1 cellular context compared by ENCODE assay signal in genomic region chr17:50200447-50201225, GRCh38.
TF ChIP-seq lines count a peak whose summit lies in the region.

No MANE protein-coding gene starts in this region.

TF ChIP-seq in HepG2, 621 proteins besides CTCF, POLR2A, EP300 and RAD21 (continued from another document and continues in another):
- TF ChIP-seq PRDM15 (CRISPR knock-in tag; IDR thresholded peaks at IDR 0.05): no peak
- TF ChIP-seq ZBTB33 (CRISPR knock-in tag; IDR thresholded peaks at IDR 0.05): no peak
- TF ChIP-seq KLF16 (CRISPR knock-in tag; IDR thresholded peaks at IDR 0.05): peak in 1 of 2 experiments; percentile 74; a peak in 1 of 4 replicates
- TF ChIP-seq ZNF124 (CRISPR knock-in tag; IDR thresholded peaks at IDR 0.05): 0 out of 2 replicates have a peak, but pooled peaks have one; percentile 32
- peak; percentile 82 for TF ChIP-seq ZNF280B (CRISPR knock-in tag; IDR thresholded peaks at IDR 0.05; ENCODE audit: borderline replicate concordance)
- peak; percentile 71; the same call in 1 of the 2 replicates for TF ChIP-seq SMC3 (IDR thresholded peaks at IDR 0.05; ENCODE audit: low read length)
- TF ChIP-seq NCOR1 (IDR thresholded peaks at IDR 0.05; ENCODE audit: borderline replicate concordance, low read length): no peak
- TF ChIP-seq SRY (CRISPR knock-in tag; IDR thresholded peaks at IDR 0.05): 0 out of 2 replicates have a peak, but pooled peaks have one; percentile 58
- 0 out of 2 replicates have a peak, but pooled peaks have one; percentile 30 for TF ChIP-seq AKAP8 (CRISPR knock-in tag; IDR thresholded peaks at IDR 0.05)
- TF ChIP-seq PREB (CRISPR knock-in tag; IDR thresholded peaks at IDR 0.05): no peak
- 0 out of 2 replicates have a peak, but pooled peaks have one; percentile 29 for TF ChIP-seq ZNF792 (CRISPR knock-in tag; IDR thresholded peaks at IDR 0.05)
- peak; percentile 75 for TF ChIP-seq HNF1B (CRISPR knock-in tag; IDR thresholded peaks at IDR 0.05)
- no peak for TF ChIP-seq ZC3H4 (CRISPR knock-in tag; IDR thresholded peaks at IDR 0.05; ENCODE audit: borderline replicate concordance)
- no peak for TF ChIP-seq SMAD1 (CRISPR knock-in tag; IDR thresholded peaks at IDR 0.05; ENCODE audit: borderline replicate concordance, low read depth)
- TF ChIP-seq, protein P1, sequence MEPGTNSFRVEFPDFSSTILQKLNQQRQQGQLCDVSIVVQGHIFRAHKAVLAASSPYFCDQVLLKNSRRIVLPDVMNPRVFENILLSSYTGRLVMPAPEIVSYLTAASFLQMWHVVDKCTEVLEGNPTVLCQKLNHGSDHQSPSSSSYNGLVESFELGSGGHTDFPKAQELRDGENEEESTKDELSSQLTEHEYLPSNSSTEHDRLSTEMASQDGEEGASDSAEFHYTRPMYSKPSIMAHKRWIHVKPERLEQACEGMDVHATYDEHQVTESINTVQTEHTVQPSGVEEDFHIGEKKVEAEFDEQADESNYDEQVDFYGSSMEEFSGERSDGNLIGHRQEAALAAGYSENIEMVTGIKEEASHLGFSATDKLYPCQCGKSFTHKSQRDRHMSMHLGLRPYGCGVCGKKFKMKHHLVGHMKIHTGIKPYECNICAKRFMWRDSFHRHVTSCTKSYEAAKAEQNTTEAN (CRISPR knock-in tag; conservative IDR thresholded peaks at IDR 0.05): 0 out of 2 replicates have a peak, but pooled peaks have one; percentile 43
- TF ChIP-seq, protein P2, sequence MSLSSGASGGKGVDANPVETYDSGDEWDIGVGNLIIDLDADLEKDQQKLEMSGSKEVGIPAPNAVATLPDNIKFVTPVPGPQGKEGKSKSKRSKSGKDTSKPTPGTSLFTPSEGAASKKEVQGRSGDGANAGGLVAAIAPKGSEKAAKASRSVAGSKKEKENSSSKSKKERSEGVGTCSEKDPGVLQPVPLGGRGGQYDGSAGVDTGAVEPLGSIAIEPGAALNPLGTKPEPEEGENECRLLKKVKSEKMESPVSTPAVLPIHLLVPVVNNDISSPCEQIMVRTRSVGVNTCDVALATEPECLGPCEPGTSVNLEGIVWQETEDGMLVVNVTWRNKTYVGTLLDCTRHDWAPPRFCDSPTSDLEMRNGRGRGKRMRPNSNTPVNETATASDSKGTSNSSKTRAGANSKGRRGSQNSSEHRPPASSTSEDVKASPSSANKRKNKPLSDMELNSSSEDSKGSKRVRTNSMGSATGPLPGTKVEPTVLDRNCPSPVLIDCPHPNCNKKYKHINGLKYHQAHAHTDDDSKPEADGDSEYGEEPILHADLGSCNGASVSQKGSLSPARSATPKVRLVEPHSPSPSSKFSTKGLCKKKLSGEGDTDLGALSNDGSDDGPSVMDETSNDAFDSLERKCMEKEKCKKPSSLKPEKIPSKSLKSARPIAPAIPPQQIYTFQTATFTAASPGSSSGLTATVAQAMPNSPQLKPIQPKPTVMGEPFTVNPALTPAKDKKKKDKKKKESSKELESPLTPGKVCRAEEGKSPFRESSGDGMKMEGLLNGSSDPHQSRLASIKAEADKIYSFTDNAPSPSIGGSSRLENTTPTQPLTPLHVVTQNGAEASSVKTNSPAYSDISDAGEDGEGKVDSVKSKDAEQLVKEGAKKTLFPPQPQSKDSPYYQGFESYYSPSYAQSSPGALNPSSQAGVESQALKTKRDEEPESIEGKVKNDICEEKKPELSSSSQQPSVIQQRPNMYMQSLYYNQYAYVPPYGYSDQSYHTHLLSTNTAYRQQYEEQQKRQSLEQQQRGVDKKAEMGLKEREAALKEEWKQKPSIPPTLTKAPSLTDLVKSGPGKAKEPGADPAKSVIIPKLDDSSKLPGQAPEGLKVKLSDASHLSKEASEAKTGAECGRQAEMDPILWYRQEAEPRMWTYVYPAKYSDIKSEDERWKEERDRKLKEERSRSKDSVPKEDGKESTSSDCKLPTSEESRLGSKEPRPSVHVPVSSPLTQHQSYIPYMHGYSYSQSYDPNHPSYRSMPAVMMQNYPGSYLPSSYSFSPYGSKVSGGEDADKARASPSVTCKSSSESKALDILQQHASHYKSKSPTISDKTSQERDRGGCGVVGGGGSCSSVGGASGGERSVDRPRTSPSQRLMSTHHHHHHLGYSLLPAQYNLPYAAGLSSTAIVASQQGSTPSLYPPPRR (CRISPR knock-in tag; IDR thresholded peaks at IDR 0.05; ENCODE audit: borderline replicate concordance): no peak
- TF ChIP-seq HMGA1 (CRISPR knock-in tag; conservative IDR thresholded peaks at IDR 0.05): no peak
- TF ChIP-seq ARNT2 (CRISPR knock-in tag; IDR thresholded peaks at IDR 0.05; ENCODE audit: low read depth): peak; percentile 51; the same call in 1 of the 2 replicates
- TF ChIP-seq HOXA5 (CRISPR knock-in tag; IDR thresholded peaks at IDR 0.05): peak; percentile 39; the same call in 1 of the 2 replicates
- no peak for TF ChIP-seq ZNF737 (CRISPR knock-in tag; IDR thresholded peaks at IDR 0.05; ENCODE audit: borderline replicate concordance)
- peak; percentile 43; the same call in 1 of the 2 replicates for TF ChIP-seq TBX2 (CRISPR knock-in tag; IDR thresholded peaks at IDR 0.05; ENCODE audit: borderline replicate concordance)
- TF ChIP-seq KAT7 (CRISPR knock-in tag; IDR thresholded peaks at IDR 0.05; ENCODE audit: borderline replicate concordance): no peak
- TF ChIP-seq ESRRA (CRISPR knock-in tag; IDR thresholded peaks at IDR 0.05; ENCODE audit: low read depth): peak; percentile 41; the same call in 1 of the 2 replicates
- TF ChIP-seq ZNF160 (CRISPR knock-in tag; IDR thresholded peaks at IDR 0.05): no peak
- no peak for TF ChIP-seq ZNF142 (CRISPR knock-in tag; IDR thresholded peaks at IDR 0.05)
- TF ChIP-seq ISX (CRISPR knock-in tag; conservative IDR thresholded peaks at IDR 0.05): 0 out of 2 replicates have a peak, but pooled peaks have one; percentile 41
